ENCODE assay signal across 13 cellular contexts in genomic region chr16:79653337-79654000, GRCh38. TPM values are rescaled to one million over a fixed set of nuclear protein-coding genes. Genes with fewer than 3 reads are reported as not detected.
DNase-seq lines count a peak whose midpoint lies in the region; ATAC-seq and TF ChIP-seq lines count a peak whose summit lies in the region.
"Had no signal": no experiment of that assay in that cellular context is flagged by ENCODE, and none has a peak within 500 bp of the region (broad histone marks: within the 10 kb centered on the region; RNA-seq: fewer than 3 reads in every experiment).

No MANE protein-coding gene starts in this region.

- no peak overlapping the region for H2AK5ac ChIP-seq in mesendoderm (ENCODE audit: low read length)

- H3K4me1 ChIP-seq in BLaER1 treated with 17β-estradiol and CSF1 and Interleukin-3, amounts not matched to agents 10 nM and 100 nM, result peaks cover 0 to 25% (median 15%) of the 10 kb centered on the region in 10 experiments; a peak in 15 of 20 replicates
- H3K4me1 ChIP-seq in colonic mucosa (no peaks in the 10 kb centered on the region), mesendoderm (ENCODE audit: control insufficient read depth, low read depth, low read length) (no peaks in the 10 kb centered on the region)
- H3K4me1 ChIP-seq: breast epithelium had no signal

- no peak overlapping the region for H2BK5ac ChIP-seq in mesendoderm (ENCODE audit: low read length)

- no peak for TF ChIP-seq CTCF in colonic mucosa (IDR thresholded peaks at IDR 0.05)

- H3K4me2 ChIP-seq in BLaER1 treated with 17β-estradiol and CSF1 and Interleukin-3, amounts not matched to agents 10 nM and 100 nM, result peak overlapping the region in 8 of 11 experiments; percentile 7 to 59 (median 44); a peak in 13 of 22 replicates
- no peak overlapping the region for H3K4me2 ChIP-seq in mesendoderm (ENCODE audit: low read length)

- no peak overlapping the region for H3K56ac ChIP-seq in mesendoderm (ENCODE audit: low read length)

- no peaks in the 10 kb centered on the region for H3K36me3 ChIP-seq in BLaER1 treated with 17β-estradiol and CSF1 and Interleukin-3, amounts not matched to agents 10 nM and 100 nM
- no peaks in the 10 kb centered on the region for H3K36me3 ChIP-seq in colonic mucosa
- H3K36me3 ChIP-seq in mesendoderm (ENCODE audit: control insufficient read depth, insufficient read depth, low read length), result no peaks in the 10 kb centered on the region
- H3K36me3 ChIP-seq: breast epithelium had no signal

- no peaks in the 10 kb centered on the region for H3K27me3 ChIP-seq in BLaER1 treated with 17β-estradiol and CSF1 and Interleukin-3, amounts not matched to agents 10 nM and 100 nM
- H3K27me3 ChIP-seq in colonic mucosa, result no peaks in the 10 kb centered on the region
- no peaks in the 10 kb centered on the region for H3K27me3 ChIP-seq in mesendoderm (ENCODE audit: insufficient read depth, low read length, poor library complexity)
- H3K27me3 ChIP-seq: breast epithelium had no signal

- DNase-seq in NCI-H1694 treated with DMSO at 0.1 percent for 48 hours (lab: John Stamatoyannopoulos, UW) (peak; percentile 61), colonic mucosa (peak; percentile 56), left kidney (ENCODE audit: low read depth, low spot score) (peak; percentile 51), dedifferentiated amniotic fluid mesenchymal stem cell (ENCODE audit: extremely low spot score) (no peak), GM19238 (ENCODE audit: insufficient read length, low spot score) (no peak), mesendoderm (no peak)
- DNase-seq: activated CD8-positive, alpha-beta T cell treated with anti-CD3 and anti-CD28 coated beads, Interleukin-2, amount 10 ng/mL, durations not matched to agents 7 days and 5 days; GOT3; SHP77; stimulated activated naive CD4-positive, alpha-beta T cell treated with Interleukin-2 at 50 U/mL for 16 hours had no signal

- no peak overlapping the region for H3K23ac ChIP-seq in mesendoderm (ENCODE audit: low read length)

- no peak overlapping the region for H3K9ac ChIP-seq in BLaER1 treated with 17β-estradiol and CSF1 and Interleukin-3, amounts not matched to agents 10 nM and 100 nM
- H3K9ac ChIP-seq in colonic mucosa (ENCODE audit: low read depth in 2 of 2, low read length in 2 of 2) (no peak overlapping the region), mesendoderm (ENCODE audit: low read length) (no peak overlapping the region)

- H3K79me1 ChIP-seq in mesendoderm (ENCODE audit: low read length), result no peaks in the 10 kb centered on the region

- ATAC-seq in GM21786 (IDR thresholded peaks at IDR 0.05; ENCODE audit: unreplicated experiment), result no peak
- ATAC-seq: activated CD8-positive, alpha-beta T cell treated with anti-CD3 and anti-CD28 coated beads, Interleukin-2, amount 10 ng/mL, durations not matched to agents 7 days and 5 days had no signal

- no peak overlapping the region for H4K8ac ChIP-seq in mesendoderm (ENCODE audit: low read depth, low read length)

- H3K4ac ChIP-seq in mesendoderm (ENCODE audit: low read depth, low read length), result no peak overlapping the region

- no peaks in the 10 kb centered on the region for H3K79me2 ChIP-seq in mesendoderm (ENCODE audit: control insufficient read depth, insufficient read depth, low read length)

- no peak overlapping the region for H4K5ac ChIP-seq in mesendoderm (ENCODE audit: low read length)

- no peak overlapping the region for H2BK120ac ChIP-seq in mesendoderm (ENCODE audit: low read depth, low read length)

- intact Hi-C loops in colonic mucosa (cut with DNase I), result no loop called here

- no peak overlapping the region for H3K27ac ChIP-seq in BLaER1 treated with 17β-estradiol and CSF1 and Interleukin-3, amounts not matched to agents 10 nM and 100 nM
- no peak overlapping the region for H3K27ac ChIP-seq in colonic mucosa
- H3K27ac ChIP-seq in mesendoderm (ENCODE audit: low read depth, low read length), result no peak overlapping the region
- H3K27ac ChIP-seq: breast epithelium had no signal

- no peak overlapping the region for H2BK15ac ChIP-seq in mesendoderm (replicated peaks; ENCODE audit: low read depth)

- no CpG with 5 or more reads among the region's 7 CpGs for WGBS in mesendoderm (ENCODE audit: extremely low coverage, insufficient coverage, low lambda C conversion rate)

- H3K4me3 ChIP-seq in BLaER1 treated with 17β-estradiol and CSF1 and Interleukin-3, amounts not matched to agents 10 nM and 100 nM, result no peak overlapping the region
- H3K4me3 ChIP-seq in colonic mucosa, result no peak overlapping the region
- no peak overlapping the region for H3K4me3 ChIP-seq in mesendoderm (ENCODE audit: low read length)
- H3K4me3 ChIP-seq: breast epithelium had no signal

- no peak overlapping the region for H3K18ac ChIP-seq in mesendoderm (ENCODE audit: low read length)

- no peaks in the 10 kb centered on the region; a peak in 1 of 22 replicates for H3K9me3 ChIP-seq in BLaER1 treated with 17β-estradiol and CSF1 and Interleukin-3, amounts not matched to agents 10 nM and 100 nM (replicated peaks in 1 of 11)
- H3K9me3 ChIP-seq in colonic mucosa, result no peaks in the 10 kb centered on the region
- H3K9me3 ChIP-seq: breast epithelium had no signal

- no peaks in the 10 kb centered on the region for H4K20me1 ChIP-seq in BLaER1 treated with 17β-estradiol and CSF1 and Interleukin-3, amounts not matched to agents 10 nM and 100 nM

RNA-seq across cellular contexts. Expression of gene MAF, which starts 52.9 kb away (rescaled TPM):
- total RNA-seq in colonic mucosa, result 10 to 100 TPM; 12.3 to 21.1 TPM
- 0.37 TPM for polyA plus RNA-seq in mesendoderm (2013, experiment 1 of 2)
- polyA plus RNA-seq in mesendoderm (2013, experiment 2 of 2), result 0.39 TPM

Comparison
In these comparisons a context has a peak if more than half of its experiments do, and no peak if none do; other contexts are left out.
1. DNase-seq: peak in NCI-H1694 treated with DMSO at 0.1 percent for 48 hours (single experiment), colonic mucosa (single experiment) and left kidney (single experiment); none in dedifferentiated amniotic fluid mesenchymal stem cell (single experiment), GM19238 (single experiment) and mesendoderm (single experiment).